ENCODE assay signal across 1 cellular context in genomic region chr18:12038082-12038660, GRCh38.
TF ChIP-seq lines count a peak whose summit lies in the region.

No MANE protein-coding gene starts in this region.

TF ChIP-seq in GM12878, 131 proteins besides CTCF, POLR2A, EP300 and RAD21 (continued from another document):
- no peak for TF ChIP-seq SKIL (IDR thresholded peaks at IDR 0.05; ENCODE audit: low read depth, poor library complexity, severe bottlenecking)
- TF ChIP-seq, protein P1, sequence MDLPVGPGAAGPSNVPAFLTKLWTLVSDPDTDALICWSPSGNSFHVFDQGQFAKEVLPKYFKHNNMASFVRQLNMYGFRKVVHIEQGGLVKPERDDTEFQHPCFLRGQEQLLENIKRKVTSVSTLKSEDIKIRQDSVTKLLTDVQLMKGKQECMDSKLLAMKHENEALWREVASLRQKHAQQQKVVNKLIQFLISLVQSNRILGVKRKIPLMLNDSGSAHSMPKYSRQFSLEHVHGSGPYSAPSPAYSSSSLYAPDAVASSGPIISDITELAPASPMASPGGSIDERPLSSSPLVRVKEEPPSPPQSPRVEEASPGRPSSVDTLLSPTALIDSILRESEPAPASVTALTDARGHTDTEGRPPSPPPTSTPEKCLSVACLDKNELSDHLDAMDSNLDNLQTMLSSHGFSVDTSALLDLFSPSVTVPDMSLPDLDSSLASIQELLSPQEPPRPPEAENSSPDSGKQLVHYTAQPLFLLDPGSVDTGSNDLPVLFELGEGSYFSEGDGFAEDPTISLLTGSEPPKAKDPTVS (IDR thresholded peaks at IDR 0.05; ENCODE audit: low read depth, low read length): no peak
- no peak for TF ChIP-seq CBFB (IDR thresholded peaks at IDR 0.05; ENCODE audit: low read depth)
- no peak for TF ChIP-seq IRF4 (IDR thresholded peaks at IDR 0.05; ENCODE audit: low read depth, low read length)
- no peak for TF ChIP-seq RAD51 (IDR thresholded peaks at IDR 0.05)
- TF ChIP-seq ASH2L (IDR thresholded peaks at IDR 0.05; ENCODE audit: borderline replicate concordance, low read depth): no peak
- no peak for TF ChIP-seq SUPT20H (IDR thresholded peaks at IDR 0.05; ENCODE audit: borderline replicate concordance, control insufficient read depth, low read depth, low read length)
